Comparison of ENCODE assay signal across 8 cellular contexts in the genomic region with DNA sequence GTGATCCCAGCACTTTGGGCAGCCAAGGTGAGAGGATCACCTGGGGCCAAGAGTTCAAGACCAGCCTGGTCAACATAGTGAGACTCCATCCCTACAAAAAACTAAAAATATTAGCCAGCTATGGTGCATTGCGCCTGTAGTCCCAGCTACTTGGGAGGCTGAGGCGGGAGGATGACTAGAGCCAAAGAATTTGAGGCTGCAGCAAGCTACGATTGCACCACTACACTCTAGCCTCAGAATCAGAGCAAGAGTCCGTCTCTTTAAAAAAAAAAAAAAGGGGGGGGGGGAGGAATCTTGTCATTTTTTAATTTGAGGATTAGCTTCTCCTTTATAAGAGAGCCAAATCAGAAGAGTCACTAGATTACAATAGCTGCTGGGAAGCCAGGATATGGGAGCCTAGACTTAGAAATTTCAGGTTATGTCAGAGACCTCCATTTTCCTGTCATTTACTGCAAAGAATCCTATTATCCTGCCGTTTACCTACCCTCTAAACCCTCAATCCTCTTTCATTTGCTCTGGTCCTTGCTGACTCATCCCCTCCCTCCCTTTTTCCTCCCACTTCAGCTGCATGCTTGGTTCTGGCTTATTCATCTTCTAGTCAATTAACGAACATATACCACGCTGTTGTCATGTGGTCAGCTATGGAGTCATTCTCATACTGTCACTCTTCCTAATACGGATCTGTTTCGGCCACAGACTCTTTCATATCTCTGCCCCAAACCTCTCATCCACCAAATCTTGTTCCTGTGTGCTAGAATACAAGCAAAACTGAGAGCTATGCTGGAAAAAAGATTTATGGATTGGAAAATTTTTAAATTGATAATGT.
A peak's percentile ranks its signal among the peaks of the same experiment; 100 is the strongest.
DNase-seq lines count a peak whose midpoint lies in the region; ATAC-seq and TF ChIP-seq lines count a peak whose summit lies in the region.

No MANE protein-coding gene starts in this region.

- no peak overlapping the region for H3K4me3 ChIP-seq in AG09309 (ENCODE audit: control insufficient read depth, low read depth, low read length)

- DNase-seq in AG09309 (ENCODE audit: low read depth) (peak; percentile 41), NCI-H1436 treated with DMSO at 0.1 percent for 48 hours (lab: John Stamatoyannopoulos, UW) (peak; percentile 25), iPS-NIHi7 (ENCODE audit: extremely low spot score) (peak; percentile 55), GOT3 (lab: John Stamatoyannopoulos, UW) (no peak)
- no peak for DNase-seq in activated T-cell treated with anti-CD3 and anti-CD28 coated beads, Interleukin-2, amount 50 U/mL, for 24 hours
- no peak for DNase-seq in effector CD8-positive, alpha-beta T cell (lab: John Stamatoyannopoulos, UW)

- peak overlapping the region; percentile 8 for H3K4me3 Mint-ChIP-seq in activated T-cell treated with anti-CD3 and anti-CD28 coated beads, Interleukin-2, amount 50 U/mL, for 24 hours

- no peak for TF ChIP-seq CTCF in AG09309 (IDR thresholded peaks at IDR 0.05; ENCODE audit: control insufficient read depth, insufficient read depth, low read depth, low read length, missing control alignments)

- peaks cover 64% of the 10 kb centered on the region for H3K36me3 Mint-ChIP-seq in activated T-cell treated with anti-CD3 and anti-CD28 coated beads, Interleukin-2, amount 50 U/mL, for 24 hours (ENCODE audit: low read depth)

- peaks cover 3% of the 10 kb centered on the region for H3K9me3 Mint-ChIP-seq in activated T-cell treated with anti-CD3 and anti-CD28 coated beads, Interleukin-2, amount 50 U/mL, for 24 hours

- peak overlapping the region; percentile 87 for H3K27ac Mint-ChIP-seq in activated T-cell treated with anti-CD3 and anti-CD28 coated beads, Interleukin-2, amount 50 U/mL, for 24 hours

- ATAC-seq in GM18499 (IDR thresholded peaks at IDR 0.05; ENCODE audit: insufficient read depth, unreplicated experiment) (peak; percentile 82), HG02642 (IDR thresholded peaks at IDR 0.05; ENCODE audit: poor library complexity, unreplicated experiment) (peak; percentile 88)

- peaks cover 60% of the 10 kb centered on the region for H3K4me1 Mint-ChIP-seq in activated T-cell treated with anti-CD3 and anti-CD28 coated beads, Interleukin-2, amount 50 U/mL, for 24 hours (ENCODE audit: low read depth)

- no peaks in the 10 kb centered on the region for H3K27me3 Mint-ChIP-seq in activated T-cell treated with anti-CD3 and anti-CD28 coated beads, Interleukin-2, amount 50 U/mL, for 24 hours

Comparison
In these comparisons a context has a peak if more than half of its experiments do, and no peak if none do; other contexts are left out.
1. DNase-seq: peak in AG09309 (single experiment), NCI-H1436 treated with DMSO at 0.1 percent for 48 hours (single experiment) and iPS-NIHi7 (single experiment); none in activated T-cell treated with anti-CD3 and anti-CD28 coated beads, Interleukin-2, amount 50 U/mL, for 24 hours (single experiment), GOT3 (single experiment) and effector CD8-positive, alpha-beta T cell (single experiment).